In genomic region chr18:7607535-7608173, GRCh38 we compare ENCODE assay signal across 27 cellular contexts. TPM values are rescaled to one million over a fixed set of nuclear protein-coding genes. Genes with fewer than 3 reads are reported as not detected.
DNase-seq lines count a peak whose midpoint lies in the region; ATAC-seq, FAIRE-seq and TF ChIP-seq lines count a peak whose summit lies in the region.
"Had no signal": no experiment of that assay in that cellular context is flagged by ENCODE, and none has a peak within 500 bp of the region (broad histone marks: within the 10 kb centered on the region; RNA-seq: fewer than 3 reads in every experiment).

No MANE protein-coding gene starts in this region.

- no peak overlapping the region for H3K27ac Mint-ChIP-seq in astrocyte (ENCODE audit: unreplicated experiment)
- H3K27ac Mint-ChIP-seq: activated naive CD8-positive, alpha-beta T cell; IgD-negative memory B cell; memory B cell; natural killer cell treated with Interleukin-12 subunit alpha and Interleukin-12 subunit beta and Interleukin-15 and Interleukin-18, amount 100 ng/mL, for 72 hours had no signal

- peaks cover 2% of the 10 kb centered on the region for H3K36me3 Mint-ChIP-seq in astrocyte (ENCODE audit: low read depth, unreplicated experiment)
- H3K36me3 Mint-ChIP-seq: activated naive CD8-positive, alpha-beta T cell; brain; IgD-negative memory B cell; memory B cell; natural killer cell treated with Interleukin-12 subunit alpha and Interleukin-12 subunit beta and Interleukin-15 and Interleukin-18, amount 100 ng/mL, for 72 hours had no signal

- H3K9me3 Mint-ChIP-seq in astrocyte (ENCODE audit: unreplicated experiment) = no peaks in the 10 kb centered on the region
- H3K9me3 Mint-ChIP-seq: brain, GM23338, memory B cell had no signal

- TF ChIP-seq EP300 in sigmoid colon (IDR thresholded peaks at IDR 0.05) = no peak

- H3K4me2 ChIP-seq in astrocyte (ENCODE audit: low read length) = peak overlapping the region; percentile 70
- H3K4me2 ChIP-seq: GM23338 had no signal

- H3K4me1 Mint-ChIP-seq in astrocyte (ENCODE audit: low read depth, unreplicated experiment) = peaks cover 34% of the 10 kb centered on the region
- H3K4me1 Mint-ChIP-seq: IgD-negative memory B cell, memory B cell had no signal

- no peaks in the 10 kb centered on the region for H3K27me3 Mint-ChIP-seq in astrocyte (ENCODE audit: low read depth, unreplicated experiment)
- H3K27me3 Mint-ChIP-seq: IgD-negative memory B cell, memory B cell had no signal

- no peaks in the 10 kb centered on the region for H3K27me3 ChIP-seq in ACC112 (ENCODE audit: insufficient read depth, low read length)
- H3K27me3 ChIP-seq in astrocyte (ENCODE audit: insufficient read depth, low read length) = no peaks in the 10 kb centered on the region
- no peaks in the 10 kb centered on the region for H3K27me3 ChIP-seq in sigmoid colon
- H3K27me3 ChIP-seq: colonic mucosa had no signal

- H3K9ac ChIP-seq in astrocyte (ENCODE audit: low read length) = peak overlapping the region; percentile 67

- H3K36me3 ChIP-seq in ACC112 (ENCODE audit: insufficient read depth, low read length) (no peaks in the 10 kb centered on the region), astrocyte (ENCODE audit: insufficient read depth, low read length) (no peaks in the 10 kb centered on the region), sigmoid colon (no peaks in the 10 kb centered on the region)
- H3K36me3 ChIP-seq: colonic mucosa, prostate gland had no signal

- H3K4me3 ChIP-seq in ACC112 (ENCODE audit: low read depth, low read length) = no peak overlapping the region; the same call in 1 of the 2 replicates
- H3K4me3 ChIP-seq in astrocyte (ENCODE audit: insufficient read depth, low read depth, low read length) = peak overlapping the region; percentile 6
- no peak overlapping the region for H3K4me3 ChIP-seq in sigmoid colon
- H3K4me3 ChIP-seq: colonic mucosa, GM23338, prostate gland had no signal

- H2AFZ ChIP-seq in ACC112 (ENCODE audit: low read length, unreplicated experiment) (no peak overlapping the region), astrocyte (ENCODE audit: low read depth, low read length) (no peak overlapping the region)
- H2AFZ ChIP-seq: GM23338 had no signal

- H3K79me2 ChIP-seq in ACC112 (ENCODE audit: control insufficient read depth, insufficient read depth, low read length, unreplicated experiment) (peaks cover 74% of the 10 kb centered on the region), astrocyte (ENCODE audit: insufficient read depth, low read length) (peaks cover 75% of the 10 kb centered on the region)

- no peak for DNase-seq in astrocyte (ENCODE audit: low read depth)
- peak; percentile 50 for DNase-seq in left ventricle myocardium superior
- DNase-seq in sigmoid colon = no peak
- DNase-seq in NCI-H2171 (lab: John Stamatoyannopoulos, UW) = no peak
- DNase-seq in middle frontal gyrus (ENCODE audit: extremely low spot score, low spot score) = no peak
- DNase-seq in COR-L47 (lab: John Stamatoyannopoulos, UW) = no peak
- DNase-seq: activated CD4-positive, alpha-beta T cell treated with anti-CD3 and anti-CD28 coated beads for 48 hours; colonic mucosa; islet precursor cell; MM.1S; NCI-H1694; NCI-H748 treated with DMSO at 0.1 percent for 48 hours; OCI-M1; SHP77; stimulated activated CD4-positive, alpha-beta T cell treated with anti-CD3 and anti-CD28 coated beads, Interleukin-12 subunit alpha, Interleukin-12 subunit beta, amount 100 ng/mL, for 4 hours; T-helper 1 cell had no signal

- TF ChIP-seq CTCF in astrocyte (IDR thresholded peaks at IDR 0.05; ENCODE audit: insufficient read depth, low read depth, low read length) (no peak), sigmoid colon (IDR thresholded peaks at IDR 0.05) (no peak)

- peak overlapping the region; percentile 35 for H3K4me3 Mint-ChIP-seq in astrocyte (ENCODE audit: unreplicated experiment)
- H3K4me3 Mint-ChIP-seq: activated naive CD8-positive, alpha-beta T cell; GM23338; IgD-negative memory B cell; memory B cell; natural killer cell treated with Interleukin-12 subunit alpha and Interleukin-12 subunit beta and Interleukin-15 and Interleukin-18, amount 100 ng/mL, for 72 hours had no signal

- TF ChIP-seq POLR2A in sigmoid colon (IDR thresholded peaks at IDR 0.05) = no peak

- no peak for FAIRE-seq in astrocyte (lab: Jason Lieb, UNC)
- FAIRE-seq: A204.1, GM18507 had no signal

- ATAC-seq in left ventricle myocardium superior (peak; percentile 90), GM18498 (IDR thresholded peaks at IDR 0.05; ENCODE audit: unreplicated experiment) (no peak)
- ATAC-seq: GM23338; natural killer cell treated with Interleukin-12 subunit alpha and Interleukin-12 subunit beta and Interleukin-15 and Interleukin-18, amount 100 ng/mL, for 72 hours had no signal

- H4K20me1 ChIP-seq in astrocyte (ENCODE audit: insufficient read depth, low read length) = no peaks in the 10 kb centered on the region

- H3K27ac ChIP-seq in ACC112 (ENCODE audit: low read depth, low read length) (peak overlapping the region; percentile 53; the same call in 1 of the 2 replicates), astrocyte (ENCODE audit: low read depth, low read length) (peak overlapping the region; percentile 73), sigmoid colon (peak overlapping the region; percentile 8 to 71 (median 48))
- H3K27ac ChIP-seq: colonic mucosa, prostate gland had no signal

- intact Hi-C loops in left ventricle myocardium superior (cut with micrococcal nuclease) (no loop called here), sigmoid colon (cut with DNase I) (no loop called here)

- H3K4me1 ChIP-seq in ACC112 (ENCODE audit: control insufficient read depth, insufficient read depth, low read length, unreplicated experiment) (peaks cover 23% of the 10 kb centered on the region), astrocyte (ENCODE audit: insufficient read depth, low read length) (peaks cover 29% of the 10 kb centered on the region), sigmoid colon (peaks cover 0 to 57% (median 49%) of the 10 kb centered on the region in 4 donors)
- H3K4me1 ChIP-seq: colonic mucosa, prostate gland had no signal

- no peaks in the 10 kb centered on the region for H3K9me3 ChIP-seq in astrocyte (ENCODE audit: insufficient read depth, low read depth, low read length)
- H3K9me3 ChIP-seq in sigmoid colon = no peaks in the 10 kb centered on the region
- H3K9me3 ChIP-seq: colonic mucosa, prostate gland had no signal

- WGBS in sigmoid colon, 2 donors = 87 to 89% methylated on average over 12 of the region's 12 CpGs

RNA-seq across cellular contexts. Expression of gene PTPRM, which starts 40.5 kb away (rescaled TPM):
- 53.1 and 59.6 TPM in 2 replicates for total RNA-seq in astrocyte
- total RNA-seq in left ventricle myocardium superior = 100 TPM
- total RNA-seq in sigmoid colon = 100 to 1,000 TPM in 1 of 4 donors, 10 to 100 TPM in 3; 62.8 to 151 (median 73.4) TPM
- 10 to 100 TPM in 1 of 3 donors, 1 to 10 TPM in 2; 3.9 to 18.0 (median 4.8) TPM for polyA plus RNA-seq in sigmoid colon
